9 cellular contexts compared by ENCODE assay signal in genomic region chr6:37207903-37208456, GRCh38. TPM values are rescaled to one million over a fixed set of nuclear protein-coding genes. Genes with fewer than 3 reads are reported as not detected.
A peak's percentile ranks its signal among the peaks of the same experiment; 100 is the strongest.
DNase-seq lines count a peak whose midpoint lies in the region; TF ChIP-seq lines count a peak whose summit lies in the region.
"Had no signal": no experiment of that assay in that cellular context is flagged by ENCODE, and none has a peak within 500 bp of the region (broad histone marks: within the 10 kb centered on the region; RNA-seq: fewer than 3 reads in every experiment).

No MANE protein-coding gene starts in this region.

- no peak overlapping the region for H2BK12ac ChIP-seq in neuronal stem cell (ENCODE audit: low read length)

- H4K91ac ChIP-seq in neuronal stem cell (ENCODE audit: low read depth, low read length, poor library complexity): no peak overlapping the region

- DNase-seq in activated gamma-delta T cell treated with Interleukin-2 at 50 U/mL for 16 hours (peak; percentile 89), activated gamma-delta T cell (lab: John Stamatoyannopoulos, UW) (no peak), RPMI7951 (ENCODE audit: low read depth) (peak; percentile 65), activated T-helper 1 cell treated with Interleukin-2 at 50 U/mL for 16 hours (ENCODE audit: low read depth) (peak; percentile 74), fibroblast of peridontal ligament (ENCODE audit: extremely low read depth) (peak; percentile 73), neuronal stem cell (ENCODE audit: low spot score) (peak; percentile 65), substantia nigra (lab: John Stamatoyannopoulos, UW) (peak in 37 of 49 donors; percentile 3 to 74 (median 41))

- H4K20me1 ChIP-seq in Loucy (ENCODE audit: insufficient read depth, low read length, poor library complexity, severe bottlenecking): no peaks in the 10 kb centered on the region
- H4K20me1 ChIP-seq: BLaER1 had no signal

- no peak overlapping the region for H2BK5ac ChIP-seq in neuronal stem cell (ENCODE audit: low read length)

- H3K4me2 ChIP-seq in Loucy (ENCODE audit: low read depth, low read length, poor library complexity, severe bottlenecking) (no peak overlapping the region), neuronal stem cell (ENCODE audit: insufficient read depth, low read length, poor library complexity, severe bottlenecking) (no peak overlapping the region)
- H3K4me2 ChIP-seq: BLaER1 had no signal

- peaks cover 2% of the 10 kb centered on the region for H3K4me1 ChIP-seq in Loucy (ENCODE audit: insufficient read depth, low read length, poor library complexity, severe bottlenecking)
- peaks cover 2 to 5% of the 10 kb centered on the region in 2 donors for H3K4me1 ChIP-seq in neuronal stem cell (ENCODE audit: control insufficient read depth in 2 of 2, insufficient read depth in 1 of 2, low read depth in 1 of 2, low read length in 2 of 2)

- no peak overlapping the region for H2AK5ac ChIP-seq in neuronal stem cell (ENCODE audit: low read depth, low read length)

- H3K79me1 ChIP-seq in neuronal stem cell (ENCODE audit: low read depth, low read length): no peaks in the 10 kb centered on the region

- no peaks in the 10 kb centered on the region for H3K27me3 ChIP-seq in Loucy (ENCODE audit: insufficient read depth, low read length, poor library complexity, severe bottlenecking)
- peaks cover 0 to 2% (median 0%) of the 10 kb centered on the region in 3 experiments for H3K27me3 ChIP-seq in neuronal stem cell (ENCODE audit: control insufficient read depth in 3 of 3, insufficient read depth in 3 of 3, low read depth in 1 of 3, low read length in 3 of 3)
- H3K27me3 ChIP-seq: BLaER1 had no signal

- H3K79me2 ChIP-seq in Loucy (ENCODE audit: insufficient read depth, low read length): no peaks in the 10 kb centered on the region

- H3F3A ChIP-seq in Loucy (ENCODE audit: low read depth): no peaks in the 10 kb centered on the region

- peak; percentile 91 for TF ChIP-seq CTCF in Loucy (conservative IDR thresholded peaks at IDR 0.05; ENCODE audit: low read length)

- H2BK120ac ChIP-seq in neuronal stem cell (ENCODE audit: low read depth, low read length): no peak overlapping the region

- H4K8ac ChIP-seq in neuronal stem cell (ENCODE audit: low read depth, low read length): no peak overlapping the region

- H3K9me3 ChIP-seq in Loucy (ENCODE audit: insufficient read depth, low read depth, low read length): no peaks in the 10 kb centered on the region
- H3K9me3 ChIP-seq in neuronal stem cell (replicated peaks in 1 of 2; ENCODE audit: control insufficient read depth in 2 of 2, insufficient read depth in 1 of 2, low read depth in 1 of 2, low read length in 2 of 2): no peaks in the 10 kb centered on the region
- H3K9me3 ChIP-seq: BLaER1 had no signal

- H2AFZ ChIP-seq in Loucy (ENCODE audit: low read length) (peak overlapping the region; percentile 51), neuronal stem cell (ENCODE audit: low read length) (no peak overlapping the region)

- H3K27ac ChIP-seq in neuronal stem cell (replicated peaks; ENCODE audit: low read length) (no peak overlapping the region), substantia nigra (ENCODE audit: low read depth, low read length, poor library complexity, severe bottlenecking) (no peak overlapping the region)
- H3K27ac ChIP-seq: BLaER1 had no signal

- H3K36me3 ChIP-seq in Loucy (ENCODE audit: insufficient read depth, low read length) (no peaks in the 10 kb centered on the region), neuronal stem cell (replicated peaks in 1 of 2; ENCODE audit: control insufficient read depth in 2 of 2, insufficient read depth in 2 of 2, low read length in 2 of 2) (no peaks in the 10 kb centered on the region)
- H3K36me3 ChIP-seq: BLaER1 had no signal

- H3K9ac ChIP-seq in Loucy (ENCODE audit: low read depth, low read length, poor library complexity, severe bottlenecking): no peak overlapping the region
- H3K9ac ChIP-seq in neuronal stem cell (ENCODE audit: low read depth, low read length, poor library complexity): no peak overlapping the region
- H3K9ac ChIP-seq: BLaER1 had no signal

- H3K23ac ChIP-seq in neuronal stem cell (ENCODE audit: low read depth, low read length, poor library complexity): no peak overlapping the region

- no peak overlapping the region for H3K4ac ChIP-seq in neuronal stem cell (ENCODE audit: low read length)

- WGBS in neuronal stem cell (ENCODE audit: extremely low coverage in 2 of 2, insufficient read length in 2 of 2, insufficient replicate concordance in 1 of 2), 2 donors: no CpG with 5 or more reads among the region's 7 CpGs

- no peak overlapping the region for H2BK15ac ChIP-seq in neuronal stem cell (ENCODE audit: low read length)

- no peak overlapping the region for H3K14ac ChIP-seq in neuronal stem cell (ENCODE audit: low read length)

- H3K4me3 ChIP-seq in Loucy (ENCODE audit: low read length, poor library complexity, severe bottlenecking) (no peak overlapping the region), neuronal stem cell (ENCODE audit: low read length in 2 of 2) (no peak overlapping the region)
- H3K4me3 ChIP-seq: BLaER1 had no signal

- no peaks in the 10 kb centered on the region for H3K9me2 ChIP-seq in Loucy (replicated peaks; ENCODE audit: low read depth, low read length)

- H3K18ac ChIP-seq in neuronal stem cell (ENCODE audit: low read length): no peak overlapping the region

RNA-seq across cellular contexts. Expression of gene PIM1, which starts 38.0 kb away (rescaled TPM):
- 7.7 and 8.2 TPM in 2 replicates for total RNA-seq in RPMI7951 (2014; rRNA removed; shearing (Covaris generic))
- polyA plus RNA-seq in neuronal stem cell (2013, experiment 1 of 2): 16.8 TPM
- polyA plus RNA-seq in neuronal stem cell (2013, experiment 2 of 2): 16.9 TPM

RNA-seq across cellular contexts. Expression of gene TBC1D22B, which starts 49.6 kb away (rescaled TPM):
- 5.5 and 5.9 TPM in 2 replicates for total RNA-seq in RPMI7951 (2014; rRNA removed; shearing (Covaris generic))
- 11.0 TPM for polyA plus RNA-seq in neuronal stem cell (2013, experiment 1 of 2)
- polyA plus RNA-seq in neuronal stem cell (2013, experiment 2 of 2): 11.3 TPM

RNA-seq across cellular contexts. Expression of gene TMEM217, which starts 50.0 kb away (rescaled TPM):
- total RNA-seq in RPMI7951 (2014; rRNA removed; shearing (Covaris generic)): 0.78 and 0.84 TPM in 2 replicates
- polyA plus RNA-seq in neuronal stem cell (2013, experiment 1 of 2): 0.38 TPM
- 0.32 TPM for polyA plus RNA-seq in neuronal stem cell (2013, experiment 2 of 2)
